Comparison of ENCODE assay signal across 23 cellular contexts in genomic region chr12:70028515-70028914, GRCh38.
"Had no signal": no experiment of that assay in that cellular context is flagged by ENCODE, and none has a peak within 500 bp of the region (broad histone marks: within the 10 kb centered on the region; RNA-seq: fewer than 3 reads in every experiment).

No MANE protein-coding gene starts in this region.

- DNase-seq: colonic mucosa; cortex of kidney; dermis blood vessel endothelial cell; dorsolateral prefrontal cortex; effector CD4-positive, alpha-beta T cell; effector CD8-positive, alpha-beta T cell; effector memory CD4-positive, alpha-beta T cell; effector memory CD8-positive, alpha-beta T cell; endodermal cell; erythroblast; esophagus squamous epithelium; foreskin fibroblast; foreskin keratinocyte; foreskin melanocyte; gastrocnemius medialis; glutamatergic neuron; head of caudate nucleus; heart left ventricle had no signal

- H3K27me3 ChIP-seq: colonic mucosa, dorsolateral prefrontal cortex, esophagus muscularis mucosa, esophagus squamous epithelium, foreskin keratinocyte, gastrocnemius medialis, gastroesophageal sphincter, heart left ventricle had no signal

- H3K36me3 ChIP-seq: colonic mucosa, esophagus muscularis mucosa, esophagus squamous epithelium, gastrocnemius medialis, gastroesophageal sphincter, heart left ventricle had no signal

- H3K4me1 ChIP-seq: colonic mucosa, esophagus muscularis mucosa, foreskin keratinocyte, gastrocnemius medialis, gastroesophageal sphincter had no signal

- H3K9me3 ChIP-seq: colonic mucosa, esophagus muscularis mucosa, esophagus squamous epithelium, gastrocnemius medialis had no signal

- H3K4me3 ChIP-seq: colonic mucosa, coronary artery, dorsolateral prefrontal cortex, esophagus muscularis mucosa, esophagus squamous epithelium, gastrocnemius medialis, gastroesophageal sphincter, heart left ventricle had no signal

- H3K4me3 Mint-ChIP-seq: dendritic cell treated with granulocyte-macrophage colony-stimulating factor and Interleukin-4, amounts not matched to agents 40 ng/mL and 50 ng/mL, for 4 days; effector memory CD8-positive, alpha-beta T cell; endodermal cell had no signal

- ATAC-seq: effector memory CD8-positive, alpha-beta T cell; foreskin keratinocyte; gastrocnemius medialis; gastroesophageal sphincter; heart left ventricle had no signal

- H3K27ac ChIP-seq: colonic mucosa, coronary artery, dorsolateral prefrontal cortex, epithelial cell of prostate, esophagus muscularis mucosa, esophagus squamous epithelium, foreskin keratinocyte, gastrocnemius medialis, gastroesophageal sphincter, heart left ventricle had no signal

- H3K27ac Mint-ChIP-seq: dendritic cell treated with granulocyte-macrophage colony-stimulating factor and Interleukin-4, amounts not matched to agents 40 ng/mL and 50 ng/mL, for 4 days; effector memory CD8-positive, alpha-beta T cell; endodermal cell had no signal

- H3K9me3 Mint-ChIP-seq: dendritic cell treated with granulocyte-macrophage colony-stimulating factor and Interleukin-4, amounts not matched to agents 40 ng/mL and 50 ng/mL, for 4 days; effector memory CD8-positive, alpha-beta T cell had no signal
